In the genomic region with DNA sequence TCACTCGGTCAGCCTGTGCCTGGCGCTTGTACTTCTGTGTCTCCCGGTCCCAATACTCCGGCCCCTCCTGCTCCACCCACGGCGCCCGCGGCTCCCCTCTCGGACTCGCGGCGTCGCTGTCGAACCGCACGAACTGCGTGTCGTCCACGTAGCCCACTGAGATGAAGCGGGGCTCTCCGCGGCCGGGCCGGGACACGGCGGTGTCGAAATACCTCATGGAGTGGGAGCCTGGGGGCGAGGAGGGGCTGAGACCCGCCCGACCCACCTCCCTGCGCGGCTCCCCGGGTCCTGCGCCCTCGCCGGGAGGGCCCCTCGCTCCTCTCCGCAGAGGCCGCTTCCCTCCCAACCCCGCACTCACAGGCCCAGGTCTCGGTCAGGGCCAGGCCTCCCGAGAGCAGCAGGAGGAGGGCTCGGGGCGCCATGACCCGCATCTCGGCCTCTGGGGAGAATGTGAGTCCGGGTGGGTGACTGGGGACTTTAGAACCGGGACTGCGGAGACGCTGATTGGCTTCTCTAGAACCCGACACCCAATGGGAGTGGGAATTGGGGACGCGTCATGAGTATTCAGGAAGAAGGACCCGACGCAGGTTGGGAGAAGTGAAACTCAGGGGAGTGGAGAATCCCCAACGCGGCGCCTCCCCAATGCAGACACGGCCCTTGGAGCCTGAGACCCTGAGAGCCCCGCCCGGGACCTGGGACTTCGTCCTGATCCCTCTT, we compare ENCODE assay signal across 8 cellular contexts. TPM values are rescaled to one million over a fixed set of nuclear protein-coding genes. Genes with fewer than 3 reads are reported as not detected.
A peak's percentile ranks its signal among the peaks of the same experiment; 100 is the strongest.
DNase-seq lines count a peak whose midpoint lies in the region; ATAC-seq and TF ChIP-seq lines count a peak whose summit lies in the region.

A gene (minus strand): TSS at position 452 of the 717 bp plus-strand sequence. CDS start 21 bp downstream, at position 431.

- H3K9me3 Mint-ChIP-seq in H9: no peaks in the 10 kb centered on the region; a peak in 1 of 5 replicates
- no peaks in the 10 kb centered on the region for H3K9me3 Mint-ChIP-seq in activated naive CD4-positive, alpha-beta T cell treated with anti-CD3 and anti-CD28 coated beads for 36 hours

- no peak within 1 kb of the TSS for H3K4ac ChIP-seq in H9 (ENCODE audit: low read depth, low read length)

- CTCF ChIA-PET in activated naive CD4-positive, alpha-beta T cell treated with anti-CD3 and anti-CD28 coated beads for 36 hours (lab: Charles Lee): no interaction called here

- H3K14ac ChIP-seq in H9 (ENCODE audit: insufficient read depth, low read length): peak within 1 kb of the TSS; percentile 2; the same call in 1 of the 2 replicates

- H4K8ac ChIP-seq in H9 (replicated peaks; ENCODE audit: insufficient read length, low read depth, low read length): no peak within 1 kb of the TSS

- intact Hi-C loops in activated naive CD4-positive, alpha-beta T cell treated with anti-CD3 and anti-CD28 coated beads for 36 hours (cut with micrococcal nuclease): loop anchor here (1.0 to 2.0 kb wide), 4 partner anchors 68 to 113 kb away; a partner anchor contains a TSS

- H4K5ac ChIP-seq in H9 (ENCODE audit: insufficient read length, low read depth, low read length): no peak within 1 kb of the TSS

- H3K36me3 Mint-ChIP-seq in H9 (ENCODE audit: insufficient read depth in 1 of 3, low read depth in 3 of 3): peaks cover 29 to 30% (median 30%) of the 10 kb centered on the region in 3 experiments
- peaks cover 43% of the 10 kb centered on the region for H3K36me3 Mint-ChIP-seq in activated naive CD4-positive, alpha-beta T cell treated with anti-CD3 and anti-CD28 coated beads for 36 hours (ENCODE audit: low read depth)

- no peak within 1 kb of the TSS for H3K23ac ChIP-seq in H9 (ENCODE audit: insufficient read length, low read depth, low read length)

- peak within 1 kb of the TSS; percentile 1 for H2AFZ ChIP-seq in H9 (ENCODE audit: low read length)
- H2AFZ ChIP-seq in MM.1S (ENCODE audit: low read length): peak within 1 kb of the TSS; percentile 82

- no peaks in the 10 kb centered on the region for H3K36me3 ChIP-seq in ES-I3 (ENCODE audit: insufficient read depth, low read length)
- no peaks in the 10 kb centered on the region for H3K36me3 ChIP-seq in MM.1S (replicated peaks; ENCODE audit: insufficient read depth, low read length)
- H3K36me3 ChIP-seq in gastroesophageal sphincter: peaks cover 0 to 13% of the 10 kb centered on the region in 2 donors
- H3K36me3 ChIP-seq in neutrophil: peaks cover 38% of the 10 kb centered on the region

- H3K4me1 ChIP-seq in ES-I3 (ENCODE audit: insufficient read depth, low read length): no peaks in the 10 kb centered on the region
- no peaks in the 10 kb centered on the region for H3K4me1 ChIP-seq in H9 (ENCODE audit: insufficient read depth, low read length)
- no peaks in the 10 kb centered on the region for H3K4me1 ChIP-seq in MM.1S (ENCODE audit: low read length)
- peaks cover 0 to 4% (median 3%) of the 10 kb centered on the region in 3 donors for H3K4me1 ChIP-seq in gastroesophageal sphincter
- peaks cover 35 to 43% of the 10 kb centered on the region in 2 experiments for H3K4me1 ChIP-seq in neutrophil (ENCODE audit: control insufficient read depth in 1 of 2, insufficient read depth in 1 of 2, low read depth in 1 of 2, low read length in 1 of 2)

- no peak within 1 kb of the TSS for H3K18ac ChIP-seq in H9 (ENCODE audit: insufficient read length, low read depth, low read length)

- H3K9me3 ChIP-seq in ES-I3 (ENCODE audit: control insufficient read depth, insufficient read depth, low read length) (no peaks in the 10 kb centered on the region), H9 (ENCODE audit: control insufficient read depth, low read depth, low read length) (no peaks in the 10 kb centered on the region), MM.1S (replicated peaks; ENCODE audit: insufficient read depth, low read length) (no peaks in the 10 kb centered on the region), gastroesophageal sphincter (no peaks in the 10 kb centered on the region), neutrophil (no peaks in the 10 kb centered on the region)

- H3K79me2 ChIP-seq in H9 (ENCODE audit: insufficient read depth, low read length): no peaks in the 10 kb centered on the region
- peaks cover 5% of the 10 kb centered on the region for H3K79me2 ChIP-seq in MM.1S (ENCODE audit: low read length)

- no peak within 1 kb of the TSS for H2BK5ac ChIP-seq in H9 (ENCODE audit: insufficient read length, low read length)

- H2BK120ac ChIP-seq in H9 (ENCODE audit: low read depth, low read length, poor library complexity, severe bottlenecking): no peak within 1 kb of the TSS

- H4K20me1 ChIP-seq in H9 (ENCODE audit: control insufficient read depth, insufficient read depth, insufficient read length) (no peaks in the 10 kb centered on the region), MM.1S (ENCODE audit: insufficient read depth, low read length) (no peaks in the 10 kb centered on the region)

- no peaks in the 10 kb centered on the region for H3K27me3 ChIP-seq in H9 (ENCODE audit: insufficient read depth, low read length)
- no peaks in the 10 kb centered on the region for H3K27me3 ChIP-seq in MM.1S (replicated peaks; ENCODE audit: insufficient read depth, low read length)
- no peaks in the 10 kb centered on the region for H3K27me3 ChIP-seq in gastroesophageal sphincter
- no peaks in the 10 kb centered on the region for H3K27me3 ChIP-seq in neutrophil

- peaks cover 3% of the 10 kb centered on the region for H3K79me1 ChIP-seq in H9 (ENCODE audit: insufficient read depth, low read depth, low read length, poor library complexity, severe bottlenecking)

- no CpG with 5 or more reads among the region's 62 CpGs for WGBS in H9 (ENCODE audit: extremely low coverage, insufficient read length, low lambda C conversion rate)
- WGBS in gastroesophageal sphincter (ENCODE audit: low coverage in 1 of 2), 2 donors: 0% methylated on average over 17 of the region's 62 CpGs; no CpG with 5 or more reads in 1 of the 2 donors

- no peak within 1 kb of the TSS for H2BK20ac ChIP-seq in H9 (ENCODE audit: low read depth, low read length, poor library complexity, severe bottlenecking)

- peaks cover 3% of the 10 kb centered on the region; the same call in 1 of the 2 replicates for H3F3A ChIP-seq in MM.1S (ENCODE audit: insufficient read depth, low read length)

- H3K27ac Mint-ChIP-seq in H9: peak within 1 kb of the TSS in 2 of 3 experiments; percentile 29 to 80; a peak in 2 of 7 replicates
- peak within 1 kb of the TSS; percentile 100 for H3K27ac Mint-ChIP-seq in activated naive CD4-positive, alpha-beta T cell treated with anti-CD3 and anti-CD28 coated beads for 36 hours

- no peak within 1 kb of the TSS for H3K27ac ChIP-seq in H9 (ENCODE audit: insufficient read length, low read depth, low read length)
- H3K27ac ChIP-seq in MM.1S (ENCODE audit: low read length): peak within 1 kb of the TSS; percentile 79
- H3K27ac ChIP-seq in gastroesophageal sphincter: peak within 1 kb of the TSS; percentile 83 to 99 (median 95)
- peak within 1 kb of the TSS; percentile 88 for H3K27ac ChIP-seq in neutrophil

- H3T11ph ChIP-seq in H9 (ENCODE audit: low read length): no peak within 1 kb of the TSS

- no peak within 1 kb of the TSS for H2AK5ac ChIP-seq in H9 (ENCODE audit: insufficient read length, low read length)

- H3K56ac ChIP-seq in H9 (ENCODE audit: insufficient read length, low read depth, low read length): no peak within 1 kb of the TSS

- no peak within 1 kb of the TSS for H2BK12ac ChIP-seq in H9 (ENCODE audit: insufficient read length, low read depth, low read length)

- H3K9me2 ChIP-seq in MM.1S (replicated peaks; ENCODE audit: insufficient read depth, low read length): no peaks in the 10 kb centered on the region

- H3K4me1 Mint-ChIP-seq in H9: peaks cover 21 to 22% of the 10 kb centered on the region in 2 experiments
- peaks cover 46% of the 10 kb centered on the region for H3K4me1 Mint-ChIP-seq in activated naive CD4-positive, alpha-beta T cell treated with anti-CD3 and anti-CD28 coated beads for 36 hours (ENCODE audit: low read depth)

- peak; percentile 40 to 91 for TF ChIP-seq POLR2A in gastroesophageal sphincter (IDR thresholded peaks at IDR 0.05)

- H3K27me3 Mint-ChIP-seq in H9 (ENCODE audit: low read depth): peaks cover 34% of the 10 kb centered on the region
- peaks cover 4% of the 10 kb centered on the region for H3K27me3 Mint-ChIP-seq in activated naive CD4-positive, alpha-beta T cell treated with anti-CD3 and anti-CD28 coated beads for 36 hours (ENCODE audit: low read depth)

- H4K91ac ChIP-seq in H9 (ENCODE audit: insufficient read length, low read depth, low read length): no peak within 1 kb of the TSS

- no peak for TF ChIP-seq EP300 in gastroesophageal sphincter (IDR thresholded peaks at IDR 0.05)

- H3K9ac ChIP-seq in ES-I3 (ENCODE audit: low read depth, low read length) (peak within 1 kb of the TSS; percentile 68), H9 (ENCODE audit: extremely low read depth, insufficient read length, low read length) (peak within 1 kb of the TSS; percentile 35), MM.1S (ENCODE audit: low read length) (peak within 1 kb of the TSS; percentile 83)

- ATAC-seq in gastroesophageal sphincter: peak; percentile 99

- H3K23me2 ChIP-seq in H9 (ENCODE audit: insufficient read length, low read depth, low read length, poor library complexity, severe bottlenecking): peaks cover 3% of the 10 kb centered on the region

- H2BK15ac ChIP-seq in H9 (ENCODE audit: low read depth, low read length): no peak within 1 kb of the TSS

- peak within 1 kb of the TSS; percentile 66 for H3K4me2 ChIP-seq in H9 (ENCODE audit: insufficient read depth, insufficient read length, low read length)
- peak within 1 kb of the TSS; percentile 48 for H3K4me2 ChIP-seq in MM.1S (ENCODE audit: low read depth, low read length)

- DNase-seq in H9 (peak; percentile 93), MM.1S (peak; percentile 95), SK-N-DZ (ENCODE audit: low spot score) (peak; percentile 11)
- peak; percentile 96 for DNase-seq in activated naive CD4-positive, alpha-beta T cell treated with anti-CD3 and anti-CD28 coated beads for 36 hours

- TF ChIP-seq CTCF in H9 (conservative IDR thresholded peaks at IDR 0.05): no peak
- no peak; the same call in 1 of the 2 replicates for TF ChIP-seq CTCF in MM.1S (IDR thresholded peaks at IDR 0.05; ENCODE audit: low read length)
- TF ChIP-seq CTCF in gastroesophageal sphincter (IDR thresholded peaks at IDR 0.05): peak in 2 of 4 experiments; percentile 9 to 14
- TF ChIP-seq CTCF in neutrophil (IDR thresholded peaks at IDR 0.05): no peak
- TF ChIP-seq CTCF in subcutaneous adipose tissue (IDR thresholded peaks at IDR 0.05; ENCODE audit: low read depth): no peak

- H3K4me3 ChIP-seq in MM.1S (ENCODE audit: low read length) (peak within 1 kb of the TSS; percentile 69), gastroesophageal sphincter (peak within 1 kb of the TSS; percentile 74 to 96), neutrophil (ENCODE audit: low read depth in 1 of 2, low read length in 1 of 2) (peak within 1 kb of the TSS; percentile 71 to 82)

- H3K4me3 Mint-ChIP-seq in H9: peak within 1 kb of the TSS; percentile 75 to 79
- H3K4me3 Mint-ChIP-seq in activated naive CD4-positive, alpha-beta T cell treated with anti-CD3 and anti-CD28 coated beads for 36 hours: peak within 1 kb of the TSS; percentile 98

RNA-seq across cellular contexts. Expression of the gene that starts here (rescaled TPM):
- total RNA-seq in H9 (2021) (239 and 241 TPM in 2 replicates), gastroesophageal sphincter (100 to 1,000 TPM; 206 to 531 (median 257) TPM), subcutaneous adipose tissue (100 to 1,000 TPM; 103 to 691 (median 453) TPM)
- not detected in 2 replicates for polyA plus RNA-seq in SK-N-DZ (2014; cell fraction: cytosol; rRNA removed)
- 0.24 and 1.6 TPM in 2 replicates for polyA plus RNA-seq in SK-N-DZ (2014; cell fraction: nucleus; rRNA removed)
- 1,000 to 10,000 TPM; 1,018 to 1,049 TPM for total RNA-seq in activated naive CD4-positive, alpha-beta T cell treated with anti-CD3 and anti-CD28 coated beads for 36 hours

Comparison
In these comparisons a context has a peak if more than half of its experiments do, and no peak if none do; other contexts are left out.
1. DNase-seq: peak in every context shown above with its lines; median percentile 96 in activated naive CD4-positive, alpha-beta T cell treated with anti-CD3 and anti-CD28 coated beads for 36 hours; 95 in MM.1S; 93 in H9; 11 in SK-N-DZ.